ENCODE assay signal across 12 cellular contexts in genomic region chr3:136919799-136920580, GRCh38. TPM values are rescaled to one million over a fixed set of nuclear protein-coding genes. Genes with fewer than 3 reads are reported as not detected.
DNase-seq lines count a peak whose midpoint lies in the region; ATAC-seq, FAIRE-seq and TF ChIP-seq lines count a peak whose summit lies in the region.
"Had no signal": no experiment of that assay in that cellular context is flagged by ENCODE, and none has a peak within 500 bp of the region (broad histone marks: within the 10 kb centered on the region; RNA-seq: fewer than 3 reads in every experiment).

No MANE protein-coding gene starts in this region.

- ATAC-seq in CD4-positive, alpha-beta T cell (ENCODE audit: poor library complexity): peak; percentile 93
- ATAC-seq in GM18861 (IDR thresholded peaks at IDR 0.05; ENCODE audit: unreplicated experiment) (peak; percentile 83), HG03039 (IDR thresholded peaks at IDR 0.05; ENCODE audit: unreplicated experiment) (no peak), GM18505 (IDR thresholded peaks at IDR 0.05; ENCODE audit: unreplicated experiment) (no peak)

- H3K4me3 ChIP-seq in fibroblast of the aortic adventitia (ENCODE audit: low read depth, low read length): no peak overlapping the region

- POLR2A ChIA-PET in CD4-positive, alpha-beta T cell (lab: Charles Lee): interaction anchor here (0.6 to 2.4 kb wide), 7 partner anchors 10 to 724 kb away, joined by 3 to 28 read pairs (median 4); partner anchors contain the start of genes MSL2, NCK1 and STAG1

- peak overlapping the region; percentile 43 for H3K4me3 Mint-ChIP-seq in CD4-positive, alpha-beta T cell

- TF ChIP-seq POLR2A in GM18505 (IDR thresholded peaks at IDR 0.05; ENCODE audit: borderline replicate concordance, extremely low read depth, insufficient read depth, insufficient read length): no peak

- no peak for TF ChIP-seq CTCF in CD4-positive, alpha-beta T cell (IDR thresholded peaks at IDR 0.05)
- no peak for TF ChIP-seq CTCF in fibroblast of the aortic adventitia (IDR thresholded peaks at IDR 0.05; ENCODE audit: insufficient read depth, low read length)

- FAIRE-seq in RCC 7860 (lab: Jason Lieb, UNC): peak; percentile 24
- FAIRE-seq: H54 had no signal

- H3K27me3 Mint-ChIP-seq in CD4-positive, alpha-beta T cell: no peaks in the 10 kb centered on the region

- peaks cover 88% of the 10 kb centered on the region for H3K4me1 Mint-ChIP-seq in CD4-positive, alpha-beta T cell (ENCODE audit: low read depth)

- DNase-seq in CD4-positive, alpha-beta T cell: peak in 1 of 10 experiments; percentile 4
- DNase-seq in RCC 7860 (ENCODE audit: low spot score) (no peak), fibroblast of the aortic adventitia (ENCODE audit: low read depth) (peak; percentile 18), substantia nigra (lab: John Stamatoyannopoulos, UW) (no peak), NCI-H510A treated with DMSO at 0.1 percent for 48 hours (lab: John Stamatoyannopoulos, UW) (no peak)
- DNase-seq: caudate nucleus, KG1, NCI-H524 treated with DMSO at 0.1 percent for 48 hours had no signal

- H3K27ac ChIP-seq in CD4-positive, alpha-beta T cell (ENCODE audit: low read depth, low read length): peak overlapping the region; percentile 54
- H3K27ac ChIP-seq in substantia nigra (ENCODE audit: low read depth, low read length, poor library complexity, severe bottlenecking): no peak overlapping the region

- H3K36me3 Mint-ChIP-seq in CD4-positive, alpha-beta T cell (ENCODE audit: low read depth): peaks cover 18% of the 10 kb centered on the region

- H3K9me3 ChIP-seq in CD4-positive, alpha-beta T cell (ENCODE audit: control insufficient read depth, low read length): no peaks in the 10 kb centered on the region

- CTCF ChIA-PET in CD4-positive, alpha-beta T cell (lab: Charles Lee): interaction anchor here (0.6 to 1.9 kb wide), 4 partner anchors 58 to 167 kb away, joined by 3 to 12 read pairs (median 3); partner anchors contain the start of genes NCK1 and STAG1

- peak overlapping the region; percentile 76 for H3K27ac Mint-ChIP-seq in CD4-positive, alpha-beta T cell

- no peaks in the 10 kb centered on the region for H3K9me3 Mint-ChIP-seq in CD4-positive, alpha-beta T cell

- intact Hi-C loops in CD4-positive, alpha-beta T cell (cut with DNase I, micrococcal nuclease): loop anchor here (5.0 to 10.0 kb wide), 3 partner anchors 33 to 165 kb away; partner anchors contain the start of genes NCK1 (in 2 of the 2) and STAG1 (in 1 of the 2)

- H3K27me3 ChIP-seq in CD4-positive, alpha-beta T cell (ENCODE audit: control insufficient read depth, insufficient read depth, low read length): no peaks in the 10 kb centered on the region

RNA-seq across cellular contexts. Expression of gene IL20RB, which starts 37.8 kb away (rescaled TPM):
- 1 to 10 TPM; 1.5 to 2.2 TPM for total RNA-seq in CD4-positive, alpha-beta T cell
- total RNA-seq in fibroblast of the aortic adventitia (ENCODE audit: low replicate concordance): 3.9 and 4.6 TPM in 2 replicates

RNA-seq across cellular contexts. Expression of gene NCK1, which starts 58.0 kb away (rescaled TPM):
- 10 to 100 TPM; 52.9 to 55.0 TPM for total RNA-seq in CD4-positive, alpha-beta T cell
- 42.6 and 244 TPM in 2 replicates for total RNA-seq in fibroblast of the aortic adventitia (ENCODE audit: low replicate concordance)

Comparison
In these comparisons a context has a peak if more than half of its experiments do, and no peak if none do; other contexts are left out.
1. ATAC-seq: peak in CD4-positive, alpha-beta T cell (single experiment) and GM18861 (single experiment); none in HG03039 (single experiment) and GM18505 (single experiment).